Comparison of ENCODE assay signal across 9 cellular contexts in genomic region chr9:95552814-95553546, GRCh38. TPM values are rescaled to one million over a fixed set of nuclear protein-coding genes. Genes with fewer than 3 reads are reported as not detected.
DNase-seq lines count a peak whose midpoint lies in the region; ATAC-seq and TF ChIP-seq lines count a peak whose summit lies in the region.
"Had no signal": no experiment of that assay in that cellular context is flagged by ENCODE, and none has a peak within 500 bp of the region (broad histone marks: within the 10 kb centered on the region; RNA-seq: fewer than 3 reads in every experiment).

No MANE protein-coding gene starts in this region.

- no peak overlapping the region for H3K27ac Mint-ChIP-seq in T-helper 17 cell

- H3K9me3 ChIP-seq in T-helper 17 cell (ENCODE audit: control insufficient read depth, low read length, poor library complexity, severe bottlenecking), result no peaks in the 10 kb centered on the region
- no peaks in the 10 kb centered on the region for H3K9me3 ChIP-seq in prostate gland

- H3K27me3 Mint-ChIP-seq in T-helper 17 cell, result peaks cover 42% of the 10 kb centered on the region

- TF ChIP-seq POLR2A in prostate gland (IDR thresholded peaks at IDR 0.05), result no peak

- no peaks in the 10 kb centered on the region for H3K4me1 Mint-ChIP-seq in T-helper 17 cell

- H3K27me3 ChIP-seq in prostate gland (replicated peaks; ENCODE audit: insufficient read depth), result no peaks in the 10 kb centered on the region

- intact Hi-C loops in prostate gland (cut with DNase I), result no loop called here

- peak; percentile 57 for ATAC-seq in T-helper 17 cell
- peak; percentile 14 for ATAC-seq in left lobe of liver
- peak; percentile 52 for ATAC-seq in stimulated activated naive CD8-positive, alpha-beta T cell treated with anti-CD3 and anti-CD28 coated beads, Interleukin-15, Interleukin-2, amounts not matched to agents 100 U/mL and 50 U/mL, for 24 hours

- H3K27ac ChIP-seq in coronary artery (no peak overlapping the region), prostate gland (no peak overlapping the region)
- H3K27ac ChIP-seq: cardiac muscle cell had no signal

- no peak for DNase-seq in T-helper 17 cell
- DNase-seq in coronary artery (ENCODE audit: low spot score), result no peak
- DNase-seq in left lobe of liver (ENCODE audit: low spot score), result no peak
- DNase-seq in stimulated activated naive CD8-positive, alpha-beta T cell treated with anti-CD3 and anti-CD28 coated beads, Interleukin-15, Interleukin-2, amounts not matched to agents 100 U/mL and 50 U/mL, for 24 hours, result peak; percentile 26
- DNase-seq in DMS79 (lab: John Stamatoyannopoulos, UW), result no peak
- no peak for DNase-seq in DMS153 treated with DMSO at 0.1 percent for 48 hours (lab: John Stamatoyannopoulos, UW; ENCODE audit: unreplicated experiment)
- no peak for DNase-seq in prostate gland (ENCODE audit: low spot score)
- DNase-seq: NCI-H2171 treated with DMSO at 0.1 percent for 48 hours had no signal

- H3K4me3 ChIP-seq in coronary artery (peak overlapping the region; percentile 42), prostate gland (no peak overlapping the region)
- H3K4me3 ChIP-seq: cardiac muscle cell had no signal

- 45% methylated on average over 26 of the region's 43 CpGs for WGBS in prostate gland

- TF ChIP-seq CTCF in coronary artery (IDR thresholded peaks at IDR 0.05), result no peak
- no peak for TF ChIP-seq CTCF in prostate gland (IDR thresholded peaks at IDR 0.05)

- no peaks in the 10 kb centered on the region for H3K36me3 ChIP-seq in prostate gland
- H3K36me3 ChIP-seq: cardiac muscle cell had no signal

- peaks cover 2% of the 10 kb centered on the region for H3K36me3 Mint-ChIP-seq in T-helper 17 cell (ENCODE audit: low read depth)

- no peak overlapping the region for H3K4me3 Mint-ChIP-seq in T-helper 17 cell

- H3K4me1 ChIP-seq in prostate gland (replicated peaks), result no peaks in the 10 kb centered on the region

RNA-seq across cellular contexts. Expression of gene PTCH1, which starts 36.2 kb away (rescaled TPM):
- total RNA-seq in T-helper 17 cell (10 to 100 TPM; 14.4 to 18.5 TPM), left lobe of liver (7.0 TPM), prostate gland (100 to 1,000 TPM in 1 of 2 donors, 10 to 100 TPM in 1; 27.5 to 108 TPM)
